In genomic region chr5:38465702-38466443, GRCh38 we compare ENCODE assay signal across 17 cellular contexts.
DNase-seq lines count a peak whose midpoint lies in the region; ATAC-seq and TF ChIP-seq lines count a peak whose summit lies in the region.
"Had no signal": no experiment of that assay in that cellular context is flagged by ENCODE, and none has a peak within 500 bp of the region (broad histone marks: within the 10 kb centered on the region; RNA-seq: fewer than 3 reads in every experiment).

No MANE protein-coding gene starts in this region.

- POLR2A ChIA-PET in CD8-positive, alpha-beta memory T cell (lab: Charles Lee), result no interaction called here

- H3K4me1 ChIP-seq in right atrium auricular region (peaks cover 0 to 81% of the 10 kb centered on the region in 2 donors), esophagus (ENCODE audit: control insufficient read depth in 2 of 2, insufficient read depth in 2 of 2, low read length in 1 of 2) (peaks cover 3 to 16% of the 10 kb centered on the region in 2 donors), prostate gland (replicated peaks) (no peaks in the 10 kb centered on the region), uterus (peaks cover 12 to 30% of the 10 kb centered on the region in 2 donors)
- no peaks in the 10 kb centered on the region for H3K4me1 ChIP-seq in CD8-positive, alpha-beta memory T cell (ENCODE audit: insufficient read depth, low read length)
- H3K4me1 ChIP-seq: HAP-1 had no signal

- H3K36me3 ChIP-seq in right atrium auricular region, result no peaks in the 10 kb centered on the region
- no peaks in the 10 kb centered on the region for H3K36me3 ChIP-seq in esophagus (ENCODE audit: control insufficient read depth in 2 of 2, insufficient read depth in 2 of 2, low read length in 1 of 2)
- no peaks in the 10 kb centered on the region for H3K36me3 ChIP-seq in prostate gland
- no peaks in the 10 kb centered on the region for H3K36me3 ChIP-seq in uterus
- H3K36me3 ChIP-seq in CD8-positive, alpha-beta memory T cell (ENCODE audit: insufficient read depth, low read length), result no peaks in the 10 kb centered on the region
- H3K36me3 ChIP-seq: HAP-1, MG63 had no signal

- H3K27me3 Mint-ChIP-seq in CD8-positive, alpha-beta memory T cell, result peaks cover 14 to 56% of the 10 kb centered on the region in 2 donors

- no peak for TF ChIP-seq CTCF in right atrium auricular region (IDR thresholded peaks at IDR 0.05)
- TF ChIP-seq CTCF in prostate gland (IDR thresholded peaks at IDR 0.05), result no peak
- TF ChIP-seq CTCF in uterus (IDR thresholded peaks at IDR 0.05), result no peak

- H3K27ac Mint-ChIP-seq in CD8-positive, alpha-beta memory T cell, result no peak overlapping the region
- H3K27ac Mint-ChIP-seq: activated naive CD8-positive, alpha-beta T cell treated with anti-CD3 and anti-CD28 coated beads, Interleukin-2, amount 50 U/mL, for 24 hours; natural killer cell had no signal

- H3K36me3 Mint-ChIP-seq in CD8-positive, alpha-beta memory T cell, result no peaks in the 10 kb centered on the region
- H3K36me3 Mint-ChIP-seq: natural killer cell had no signal

- H3K9me3 ChIP-seq in right atrium auricular region (no peaks in the 10 kb centered on the region), esophagus (ENCODE audit: control insufficient read depth in 2 of 2, insufficient read depth in 1 of 2, low read depth in 1 of 2, low read length in 1 of 2) (no peaks in the 10 kb centered on the region), prostate gland (no peaks in the 10 kb centered on the region), uterus (no peaks in the 10 kb centered on the region)
- H3K9me3 ChIP-seq in CD8-positive, alpha-beta memory T cell (ENCODE audit: low read length), result no peaks in the 10 kb centered on the region
- H3K9me3 ChIP-seq: HAP-1, MG63 had no signal

- ATAC-seq in left cardiac atrium, result no peak
- ATAC-seq in GM21528 (IDR thresholded peaks at IDR 0.05; ENCODE audit: low FRiP score, unreplicated experiment), result no peak
- ATAC-seq in GM19397 (IDR thresholded peaks at IDR 0.05; ENCODE audit: unreplicated experiment), result no peak
- ATAC-seq: activated naive CD8-positive, alpha-beta T cell treated with anti-CD3 and anti-CD28 coated beads, Interleukin-2, amount 50 U/mL, for 24 hours; natural killer cell had no signal

- H3K4me3 Mint-ChIP-seq in CD8-positive, alpha-beta memory T cell, result no peak overlapping the region
- H3K4me3 Mint-ChIP-seq: activated naive CD8-positive, alpha-beta T cell treated with anti-CD3 and anti-CD28 coated beads, Interleukin-2, amount 50 U/mL, for 24 hours; natural killer cell had no signal

- intact Hi-C loops in left cardiac atrium (cut with DNase I), result no loop called here
- intact Hi-C loops in prostate gland (cut with DNase I), result loop anchor here (5.0 kb wide), 1 partner anchor 86 kb away; no protein-coding TSS in a partner anchor
- intact Hi-C loops in uterus (cut with DNase I; ENCODE audit: low total_unique reads), result no loop called here

- H3K27me3 ChIP-seq in right atrium auricular region (no peaks in the 10 kb centered on the region), esophagus (ENCODE audit: control insufficient read depth in 1 of 2, insufficient read depth in 2 of 2, low read length in 2 of 2) (no peaks in the 10 kb centered on the region), prostate gland (replicated peaks; ENCODE audit: insufficient read depth) (no peaks in the 10 kb centered on the region), uterus (no peaks in the 10 kb centered on the region)
- H3K27me3 ChIP-seq in CD8-positive, alpha-beta memory T cell (ENCODE audit: insufficient read depth, low read length, poor library complexity, severe bottlenecking), result peaks cover 4% of the 10 kb centered on the region
- H3K27me3 ChIP-seq: MG63 had no signal

- WGBS in esophagus, 2 donors, result 54 to 73% methylated on average over 10 of the region's 10 CpGs
- 68% methylated on average over 10 of the region's 10 CpGs for WGBS in prostate gland

- peak overlapping the region; percentile 74 to 77 for H3K27ac ChIP-seq in right atrium auricular region
- peak overlapping the region; percentile 5 to 57 for H3K27ac ChIP-seq in esophagus (ENCODE audit: low read depth in 2 of 2, low read length in 1 of 2)
- H3K27ac ChIP-seq in prostate gland, result peak overlapping the region; percentile 58 to 59
- peak overlapping the region; percentile 92 to 93 for H3K27ac ChIP-seq in uterus
- H3K27ac ChIP-seq in CD8-positive, alpha-beta memory T cell (ENCODE audit: low read depth, low read length), result no peak overlapping the region

- no peaks in the 10 kb centered on the region for H3K9me3 Mint-ChIP-seq in CD8-positive, alpha-beta memory T cell
- H3K9me3 Mint-ChIP-seq: activated naive CD8-positive, alpha-beta T cell treated with anti-CD3 and anti-CD28 coated beads, Interleukin-2, amount 50 U/mL, for 24 hours; natural killer cell had no signal

- H3K4me3 ChIP-seq in right atrium auricular region, result no peak overlapping the region
- H3K4me3 ChIP-seq in esophagus (ENCODE audit: low read depth in 1 of 2, low read length in 2 of 2), result no peak overlapping the region
- H3K4me3 ChIP-seq in prostate gland, result no peak overlapping the region
- H3K4me3 ChIP-seq in uterus, result no peak overlapping the region
- no peak overlapping the region for H3K4me3 ChIP-seq in CD8-positive, alpha-beta memory T cell (ENCODE audit: low read length)
- H3K4me3 ChIP-seq: HAP-1, MG63 had no signal

- no peaks in the 10 kb centered on the region for H3K4me1 Mint-ChIP-seq in CD8-positive, alpha-beta memory T cell
- H3K4me1 Mint-ChIP-seq: activated naive CD8-positive, alpha-beta T cell treated with anti-CD3 and anti-CD28 coated beads, Interleukin-2, amount 50 U/mL, for 24 hours had no signal

- no peak for TF ChIP-seq POLR2A in prostate gland (IDR thresholded peaks at IDR 0.05)
- no peak for TF ChIP-seq POLR2A in uterus (IDR thresholded peaks at IDR 0.05)

- CTCF ChIA-PET in CD8-positive, alpha-beta memory T cell (lab: Charles Lee), result interaction anchor here (1.5 to 1.7 kb wide), 2 partner anchors 12 to 24 kb away, joined by 3 to 6 read pairs; no protein-coding TSS in a partner anchor

- DNase-seq in right atrium auricular region (ENCODE audit: low spot score) (no peak), left cardiac atrium (no peak), prostate gland (ENCODE audit: low spot score) (no peak), uterus (no peak)
- no peak for DNase-seq in CD8-positive, alpha-beta memory T cell
- DNase-seq: activated CD4-positive, alpha-beta T cell treated with anti-CD3 and anti-CD28 coated beads, Interleukin-2, amount 50 U/mL, for 48 hours; activated naive CD8-positive, alpha-beta T cell treated with anti-CD3 and anti-CD28 coated beads, Interleukin-2, amount 50 U/mL, for 24 hours; activated T-cell treated with anti-CD3 and anti-CD28 coated beads, Interleukin-2, amount 50 U/mL, for 48 hours; natural killer cell; NCI-H1694 treated with DMSO at 0.1 percent for 48 hours; NCI-H446; stimulated activated CD4-positive, alpha-beta T cell treated with anti-CD3 and anti-CD28 coated beads, Interleukin-2, amount 100 ng/mL, for 24 hours had no signal
